1 cellular context compared by ENCODE assay signal in the genomic region with DNA sequence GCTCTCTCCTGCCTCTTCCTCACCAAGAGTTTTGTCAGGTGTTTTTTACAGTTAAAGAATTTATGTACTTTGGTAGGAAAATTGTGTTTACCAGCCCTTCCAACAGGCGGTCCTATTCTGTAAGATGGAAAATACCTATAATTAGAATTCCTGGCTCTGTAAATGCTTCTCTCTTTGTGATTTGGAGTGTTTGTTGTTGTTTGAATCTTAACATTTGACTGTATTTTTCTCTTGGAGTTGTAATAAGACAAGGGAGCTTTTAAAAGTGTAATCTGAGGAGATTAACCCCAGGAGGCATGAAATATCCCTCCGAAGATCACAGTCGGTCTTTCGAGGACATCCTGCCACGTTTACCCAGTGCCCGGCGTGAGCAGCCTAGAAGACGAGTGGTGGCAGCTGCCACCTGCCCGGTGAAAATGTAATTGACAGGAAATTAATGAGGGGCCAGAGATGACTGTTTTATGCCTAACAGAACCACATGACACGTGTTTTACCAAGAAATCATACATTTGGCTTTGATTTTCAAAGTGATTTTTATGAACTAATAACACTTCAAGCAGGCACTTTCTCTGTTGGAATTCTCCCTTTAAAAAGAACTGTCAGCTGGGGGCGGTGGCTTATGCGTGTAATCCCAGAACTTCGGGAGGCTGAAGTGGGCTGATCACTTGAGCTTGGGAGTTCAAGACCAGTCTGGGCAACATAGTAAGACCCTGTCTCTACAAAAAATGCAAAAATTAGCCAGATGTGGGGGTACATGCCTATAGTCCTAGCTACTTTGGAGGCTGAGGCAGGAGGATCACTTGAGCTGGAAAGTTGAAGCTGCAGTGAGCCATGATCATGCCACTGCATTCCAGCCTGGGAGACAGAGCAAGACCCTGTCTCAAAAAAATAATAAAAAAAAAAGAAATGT.
TF ChIP-seq lines count a peak whose summit lies in the region.

No MANE protein-coding gene starts in this region.

TF ChIP-seq in HEK293, 187 proteins besides CTCF, POLR2A, EP300 and RAD21 (continued from another document):
- TF ChIP-seq, protein P1, sequence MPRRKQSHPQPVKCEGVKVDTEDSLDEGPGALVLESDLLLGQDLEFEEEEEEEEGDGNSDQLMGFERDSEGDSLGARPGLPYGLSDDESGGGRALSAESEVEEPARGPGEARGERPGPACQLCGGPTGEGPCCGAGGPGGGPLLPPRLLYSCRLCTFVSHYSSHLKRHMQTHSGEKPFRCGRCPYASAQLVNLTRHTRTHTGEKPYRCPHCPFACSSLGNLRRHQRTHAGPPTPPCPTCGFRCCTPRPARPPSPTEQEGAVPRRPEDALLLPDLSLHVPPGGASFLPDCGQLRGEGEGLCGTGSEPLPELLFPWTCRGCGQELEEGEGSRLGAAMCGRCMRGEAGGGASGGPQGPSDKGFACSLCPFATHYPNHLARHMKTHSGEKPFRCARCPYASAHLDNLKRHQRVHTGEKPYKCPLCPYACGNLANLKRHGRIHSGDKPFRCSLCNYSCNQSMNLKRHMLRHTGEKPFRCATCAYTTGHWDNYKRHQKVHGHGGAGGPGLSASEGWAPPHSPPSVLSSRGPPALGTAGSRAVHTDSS (tag by site-specific recombination; IDR thresholded peaks at IDR 0.05): no peak
- no peak for TF ChIP-seq ZSCAN23 (tag by site-specific recombination; IDR thresholded peaks at IDR 0.05)
- TF ChIP-seq WT1 (tag by site-specific recombination; IDR thresholded peaks at IDR 0.05): no peak
- TF ChIP-seq, protein P2, sequence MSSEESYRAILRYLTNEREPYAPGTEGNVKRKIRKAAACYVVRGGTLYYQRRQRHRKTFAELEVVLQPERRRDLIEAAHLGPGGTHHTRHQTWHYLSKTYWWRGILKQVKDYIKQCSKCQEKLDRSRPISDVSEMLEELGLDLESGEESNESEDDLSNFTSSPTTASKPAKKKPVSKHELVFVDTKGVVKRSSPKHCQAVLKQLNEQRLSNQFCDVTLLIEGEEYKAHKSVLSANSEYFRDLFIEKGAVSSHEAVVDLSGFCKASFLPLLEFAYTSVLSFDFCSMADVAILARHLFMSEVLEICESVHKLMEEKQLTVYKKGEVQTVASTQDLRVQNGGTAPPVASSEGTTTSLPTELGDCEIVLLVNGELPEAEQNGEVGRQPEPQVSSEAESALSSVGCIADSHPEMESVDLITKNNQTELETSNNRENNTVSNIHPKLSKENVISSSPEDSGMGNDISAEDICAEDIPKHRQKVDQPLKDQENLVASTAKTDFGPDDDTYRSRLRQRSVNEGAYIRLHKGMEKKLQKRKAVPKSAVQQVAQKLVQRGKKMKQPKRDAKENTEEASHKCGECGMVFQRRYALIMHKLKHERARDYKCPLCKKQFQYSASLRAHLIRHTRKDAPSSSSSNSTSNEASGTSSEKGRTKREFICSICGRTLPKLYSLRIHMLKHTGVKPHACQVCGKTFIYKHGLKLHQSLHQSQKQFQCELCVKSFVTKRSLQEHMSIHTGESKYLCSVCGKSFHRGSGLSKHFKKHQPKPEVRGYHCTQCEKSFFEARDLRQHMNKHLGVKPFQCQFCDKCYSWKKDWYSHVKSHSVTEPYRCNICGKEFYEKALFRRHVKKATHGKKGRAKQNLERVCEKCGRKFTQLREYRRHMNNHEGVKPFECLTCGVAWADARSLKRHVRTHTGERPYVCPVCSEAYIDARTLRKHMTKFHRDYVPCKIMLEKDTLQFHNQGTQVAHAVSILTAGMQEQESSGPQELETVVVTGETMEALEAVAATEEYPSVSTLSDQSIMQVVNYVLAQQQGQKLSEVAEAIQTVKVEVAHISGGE (tag by site-specific recombination; conservative IDR thresholded peaks at IDR 0.05; ENCODE audit: low read depth): no peak; the same call in 1 of the 2 replicates
- TF ChIP-seq SCRT2 (tag by site-specific recombination; IDR thresholded peaks at IDR 0.05): no peak
- TF ChIP-seq GLI4 (tag by site-specific recombination; IDR thresholded peaks at IDR 0.05): no peak
- no peak for TF ChIP-seq ZNF2 (tag by site-specific recombination; IDR thresholded peaks at IDR 0.05)
- no peak for TF ChIP-seq ZNF585B (tag by site-specific recombination; IDR thresholded peaks at IDR 0.05)
- peak; percentile 48; the same call in 1 of the 2 replicates for TF ChIP-seq IKZF3 (tag by site-specific recombination; IDR thresholded peaks at IDR 0.05)
- TF ChIP-seq ZBTB20 (tag by site-specific recombination; IDR thresholded peaks at IDR 0.05): 0 out of 2 replicates have a peak, but pooled peaks have one; percentile 21
- TF ChIP-seq ZFP3 (tag by site-specific recombination; IDR thresholded peaks at IDR 0.05; ENCODE audit: low read depth): no peak
- no peak for TF ChIP-seq OVOL3 (tag by site-specific recombination; IDR thresholded peaks at IDR 0.05)
- no peak for TF ChIP-seq KLF8 (tag by site-specific recombination; IDR thresholded peaks at IDR 0.05)
- no peak for TF ChIP-seq ZNF529 (tag by site-specific recombination; IDR thresholded peaks at IDR 0.05; ENCODE audit: insufficient replicate concordance)
- TF ChIP-seq REPIN1 (tag by site-specific recombination; IDR thresholded peaks at IDR 0.05; ENCODE audit: low read depth): no peak
- no peak; the same call in 1 of the 2 replicates for TF ChIP-seq ZNF660 (tag by site-specific recombination; IDR thresholded peaks at IDR 0.05)
